ENCODE assay signal across 8 cellular contexts in the genomic region with DNA sequence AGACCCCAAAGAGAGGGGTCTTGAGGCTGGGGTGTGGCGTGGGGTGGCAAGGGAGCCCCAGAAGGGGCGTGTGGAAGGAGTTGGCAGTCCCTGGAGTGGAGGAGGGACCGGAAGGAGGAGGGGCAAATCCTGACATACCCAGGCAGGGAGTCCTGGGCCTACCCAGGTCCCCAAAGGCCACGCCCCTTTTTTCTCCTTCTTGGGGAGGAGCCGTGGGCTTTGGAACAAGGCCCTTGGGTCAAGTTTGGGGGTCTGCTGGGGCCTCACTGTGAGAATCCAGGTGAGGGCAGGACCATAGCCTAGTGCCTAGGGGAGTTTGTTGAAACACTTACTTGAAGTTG. TPM values are rescaled to one million over a fixed set of nuclear protein-coding genes. Genes with fewer than 3 reads are reported as not detected.
DNase-seq lines count a peak whose midpoint lies in the region; ATAC-seq, FAIRE-seq and TF ChIP-seq lines count a peak whose summit lies in the region.

No MANE protein-coding gene starts in this region.

- intact Hi-C loops in CD8-positive, alpha-beta T cell (cut with DNase I, micrococcal nuclease): loop anchor here (5.0 to 10.0 kb wide), 2 partner anchors 103 to 625 kb away; a partner anchor contains a TSS
- intact Hi-C loops in Panc1 (cut with micrococcal nuclease; ENCODE audit: unreplicated experiment): loop anchor here (5.0 kb wide), 1 partner anchor 53 kb away; no protein-coding TSS in a partner anchor
- intact Hi-C loops in pancreas (cut with DNase I): loop anchor here in 1 of 3 donors (10.0 kb wide), 1 partner anchor 55 kb away; no protein-coding TSS in a partner anchor

- FAIRE-seq in pancreas (lab: Jason Lieb, UNC): no peak

- no peak overlapping the region for H3K27ac Mint-ChIP-seq in CD8-positive, alpha-beta T cell

- no peaks in the 10 kb centered on the region for H3K27me3 ChIP-seq in CD8-positive, alpha-beta T cell (ENCODE audit: insufficient read depth, low read length)
- no peaks in the 10 kb centered on the region for H3K27me3 ChIP-seq in Panc1 (ENCODE audit: control insufficient read depth, insufficient read depth, low read length)
- H3K27me3 ChIP-seq in pancreas: no peaks in the 10 kb centered on the region

- peaks cover 42% of the 10 kb centered on the region for H3K4me1 ChIP-seq in CD8-positive, alpha-beta T cell (ENCODE audit: insufficient read depth, low read length)
- H3K4me1 ChIP-seq in Panc1 (ENCODE audit: control insufficient read depth, insufficient read depth, low read length) (peaks cover 51% of the 10 kb centered on the region), pancreas (peaks cover 25 to 33% (median 28%) of the 10 kb centered on the region in 3 donors)

- whole genome bisulfite sequencing in pancreas, 2 donors: 12 to 21% methylated on average over 2 to 5 of the region's 5 CpGs

- peaks cover 16% of the 10 kb centered on the region for H3K27me3 Mint-ChIP-seq in CD8-positive, alpha-beta T cell (ENCODE audit: low read depth)

- H3K4me3 Mint-ChIP-seq in CD8-positive, alpha-beta T cell: peak overlapping the region; percentile 69

- H3K27ac ChIP-seq in CD8-positive, alpha-beta T cell (ENCODE audit: low read depth, low read length): no peak overlapping the region
- H3K27ac ChIP-seq in Panc1 (ENCODE audit: low read length) (0 out of 2 replicates have a peak overlapping the region, but pooled peaks have one; percentile 74), pancreas (peak overlapping the region; percentile 80 to 88 (median 82))

- H3K9me3 Mint-ChIP-seq in CD8-positive, alpha-beta T cell: no peaks in the 10 kb centered on the region

- CTCF ChIA-PET in CD8-positive, alpha-beta T cell (lab: Charles Lee): no interaction called here
- CTCF ChIA-PET in Panc1 (lab: Charles Lee): no interaction called here

- H3K4me3 ChIP-seq in CD8-positive, alpha-beta T cell (ENCODE audit: low read depth, low read length): no peak overlapping the region
- H3K4me3 ChIP-seq in Panc1 (ENCODE audit: low read depth in 2 of 2, low read length in 2 of 2) (peak overlapping the region in 1 of 2 experiments; percentile 75; a peak in 2 of 4 replicates), pancreas (peak overlapping the region in 2 of 4 donors; percentile 60 to 64)

- in situ Hi-C loops in Panc1 (cut with HindIII; ENCODE audit: low pct_unique_long_range_greater_than_20kb, low sequenced_read_pairs): no loop called here

- no peaks in the 10 kb centered on the region for H3K36me3 ChIP-seq in CD8-positive, alpha-beta T cell (ENCODE audit: insufficient read depth, low read length)
- H3K36me3 ChIP-seq in Panc1 (ENCODE audit: control insufficient read depth, insufficient read depth, low read length) (no peaks in the 10 kb centered on the region), pancreas (no peaks in the 10 kb centered on the region)

- no peak for TF ChIP-seq CTCF in CD8-positive, alpha-beta T cell (IDR thresholded peaks at IDR 0.05)
- TF ChIP-seq CTCF in Panc1 (IDR thresholded peaks at IDR 0.05): no peak
- TF ChIP-seq CTCF in pancreas (IDR thresholded peaks at IDR 0.05): no peak

- no peaks in the 10 kb centered on the region for H3K36me3 Mint-ChIP-seq in CD8-positive, alpha-beta T cell

- POLR2A ChIA-PET in CD8-positive, alpha-beta T cell (lab: Charles Lee): no interaction called here
- POLR2A ChIA-PET in Panc1 (lab: Charles Lee): no interaction called here

- H3K4me1 Mint-ChIP-seq in CD8-positive, alpha-beta T cell (ENCODE audit: low read depth): peaks cover 46% of the 10 kb centered on the region

- no peaks in the 10 kb centered on the region for H3K9me3 ChIP-seq in CD8-positive, alpha-beta T cell (ENCODE audit: low read length)
- H3K9me3 ChIP-seq in Panc1 (ENCODE audit: control insufficient read depth, insufficient read depth, low read depth, low read length): no peaks in the 10 kb centered on the region
- H3K9me3 ChIP-seq in pancreas: no peaks in the 10 kb centered on the region

- no peak for DNase-seq in CD8-positive, alpha-beta T cell
- DNase-seq in Panc1 (ENCODE audit: low read depth, low spot score): no peak
- DNase-seq in foreskin melanocyte: peak; percentile 56
- DNase-seq in pancreas: peak in 5 of 6 donors; percentile 62 to 80 (median 74)
- DNase-seq in GOT3 (lab: John Stamatoyannopoulos, UW): no peak
- DNase-seq in stimulated activated CD4-positive, alpha-beta T cell treated with anti-CD3 and anti-CD28 coated beads, Interleukin-4, amount 100 ng/mL, for 4 hours: no peak
- DNase-seq in stimulated activated naive CD4-positive, alpha-beta T cell treated with Interleukin-2 at 50 U/mL for 16 hours (lab: John Stamatoyannopoulos, UW): no peak

- no peak for ATAC-seq in CD8-positive, alpha-beta T cell
- ATAC-seq in Panc1 (peak; percentile 32; the same call in 1 of the 2 replicates), pancreas (peak; percentile 40 to 61 (median 52)), HG03045 (IDR thresholded peaks at IDR 0.05; ENCODE audit: unreplicated experiment) (no peak)

- no TSS peak for BruUV-seq in Panc1 (replicated peaks; lab: Mats Ljungman, UMichigan)

RNA-seq across cellular contexts. Expression of a gene that starts 1.2 kb away (rescaled TPM):
- 10 to 100 TPM; 25.6 to 28.0 TPM for total RNA-seq in CD8-positive, alpha-beta T cell
- total RNA-seq in Panc1 (2021; ENCODE audit: unreplicated experiment): 27.8 TPM
- polyA plus RNA-seq in Panc1 (2012; ENCODE audit: insufficient read length): 35.9 TPM
- 10 to 100 TPM; 13.0 to 30.8 (median 15.3) TPM for total RNA-seq in pancreas
- polyA plus RNA-seq in pancreas: 10 to 100 TPM; 46.6 to 69.9 TPM

RNA-seq across cellular contexts. Expression of a gene that starts 17.4 kb away (rescaled TPM):
- total RNA-seq in CD8-positive, alpha-beta T cell: 10 to 100 TPM; 24.7 to 24.9 TPM
- total RNA-seq in Panc1 (2021; ENCODE audit: unreplicated experiment) (44.9 TPM), pancreas (10 to 100 TPM; 12.8 to 27.9 (median 18.9) TPM)
- 43.7 TPM for polyA plus RNA-seq in Panc1 (2012; ENCODE audit: insufficient read length)
- 10 to 100 TPM; 35.3 to 38.6 TPM for polyA plus RNA-seq in pancreas

RNA-seq across cellular contexts. Expression of a gene that starts 22.7 kb away (rescaled TPM):
- total RNA-seq in CD8-positive, alpha-beta T cell: 10 to 100 TPM; 12.7 to 16.5 TPM
- total RNA-seq in Panc1 (2021; ENCODE audit: unreplicated experiment): 64.4 TPM
- 53.9 TPM for polyA plus RNA-seq in Panc1 (2012; ENCODE audit: insufficient read length)
- total RNA-seq in pancreas: 10 to 100 TPM in 4 of 6 donors, 1 to 10 TPM in 2; 7.1 to 13.6 (median 11.9) TPM
- 10 to 100 TPM in 1 of 2 donors, 1 to 10 TPM in 1; 9.7 to 10.9 TPM for polyA plus RNA-seq in pancreas

RNA-seq across cellular contexts. Expression of a gene that starts 39.4 kb away (rescaled TPM):
- total RNA-seq in CD8-positive, alpha-beta T cell: 1 to 10 TPM; 1.5 to 1.6 TPM
- total RNA-seq in Panc1 (2021; ENCODE audit: unreplicated experiment) (not detected), pancreas (not detected)
- polyA plus RNA-seq in Panc1 (2012; ENCODE audit: insufficient read length): not detected
- polyA plus RNA-seq in pancreas: not detected

Comparison
In these comparisons a context has a peak if more than half of its experiments do, and no peak if none do; other contexts are left out.
1. ATAC-seq: peak in Panc1 (single experiment) and pancreas (4 of 4); none in CD8-positive, alpha-beta T cell (single experiment) and HG03045 (single experiment).
2. DNase-seq: peak in foreskin melanocyte (single experiment) and pancreas (5 of 6); none in CD8-positive, alpha-beta T cell (0 of 7), Panc1 (single experiment), GOT3 (single experiment), stimulated activated CD4-positive, alpha-beta T cell treated with anti-CD3 and anti-CD28 coated beads, Interleukin-4, amount 100 ng/mL, for 4 hours (0 of 2) and stimulated activated naive CD4-positive, alpha-beta T cell treated with Interleukin-2 at 50 U/mL for 16 hours (single experiment).